27 cellular contexts compared by ENCODE assay signal in the genomic region with DNA sequence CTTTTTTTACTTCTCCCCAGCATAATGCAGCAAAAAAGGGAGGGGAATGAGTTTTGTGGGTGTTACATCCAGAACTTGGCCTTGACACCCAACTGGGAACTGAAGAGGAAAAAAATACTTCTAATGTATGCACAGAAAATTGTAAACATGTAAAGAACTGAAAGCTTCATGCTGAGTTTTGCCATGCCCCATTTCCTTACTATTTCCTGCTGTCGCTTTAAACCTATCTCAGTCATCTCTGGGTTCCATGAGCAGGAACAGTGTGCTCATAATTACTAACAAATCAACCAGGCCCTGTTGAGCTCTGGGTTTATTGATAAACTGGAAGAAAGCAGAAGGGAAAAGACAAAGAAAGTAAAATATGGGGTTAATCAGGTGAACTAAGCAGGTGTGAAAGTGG. TPM values are rescaled to one million over a fixed set of nuclear protein-coding genes. Genes with fewer than 3 reads are reported as not detected.
A peak's percentile ranks its signal among the peaks of the same experiment; 100 is the strongest.
DNase-seq lines count a peak whose midpoint lies in the region; ATAC-seq, FAIRE-seq and TF ChIP-seq lines count a peak whose summit lies in the region.
"Had no signal": no experiment of that assay in that cellular context is flagged by ENCODE, and none has a peak within 500 bp of the region (broad histone marks: within the 10 kb centered on the region; RNA-seq: fewer than 3 reads in every experiment).

No MANE protein-coding gene starts in this region.

- TF ChIP-seq EP300 in SK-N-SH (IDR thresholded peaks at IDR 0.05; ENCODE audit: borderline replicate concordance in 1 of 2, low read depth in 1 of 2, low read length in 1 of 2) (no peak), H1 (IDR thresholded peaks at IDR 0.05; ENCODE audit: borderline replicate concordance in 1 of 2, low read depth in 2 of 2, low read length in 2 of 2) (no peak)

- TF ChIP-seq RAD21 in SK-N-SH (IDR thresholded peaks at IDR 0.05; ENCODE audit: low read length), result no peak
- no peak for TF ChIP-seq RAD21 in H1 (IDR thresholded peaks at IDR 0.05 in 1 of 2, conservative IDR thresholded peaks at IDR 0.05 in 1 of 2; ENCODE audit: low read depth in 2 of 2, low read length in 2 of 2)

- no peaks in the 10 kb centered on the region for H3K9me2 ChIP-seq in SK-N-SH

- H4K8ac ChIP-seq in H1 (ENCODE audit: extremely low read depth, insufficient read depth, low read length), result no peak overlapping the region

- H3K18ac ChIP-seq in H1 (ENCODE audit: extremely low read depth, low read length), result no peak overlapping the region

- H4K20me1 ChIP-seq in SK-N-SH (ENCODE audit: insufficient read depth), result no peaks in the 10 kb centered on the region
- peaks cover 4 to 7% of the 10 kb centered on the region in 2 experiments for H4K20me1 ChIP-seq in H1 (replicated peaks in 1 of 2; ENCODE audit: control insufficient read depth in 1 of 2, insufficient read depth in 2 of 2, low read length in 2 of 2)
- H4K20me1 ChIP-seq: BLaER1 treated with 17β-estradiol and CSF1 and Interleukin-3, amounts not matched to agents 10 nM and 100 nM had no signal

- no peak overlapping the region for H3K14ac ChIP-seq in H1 (ENCODE audit: insufficient read length)

- H2AFZ ChIP-seq in SK-N-SH (ENCODE audit: low read depth), result no peak overlapping the region
- H2AFZ ChIP-seq in H1 (ENCODE audit: low read length), result no peak overlapping the region

- no peak overlapping the region for H3K56ac ChIP-seq in H1 (replicated peaks; ENCODE audit: insufficient read length, low read depth, low read length)

- no peak for TF ChIP-seq CTCF in SK-N-SH (IDR thresholded peaks at IDR 0.05)
- TF ChIP-seq CTCF in H1 (IDR thresholded peaks at IDR 0.05; ENCODE audit: control extremely low read depth in 1 of 3, insufficient read depth in 1 of 3, low read depth in 1 of 3, low read length in 3 of 3), result no peak
- no peak for TF ChIP-seq CTCF in osteocyte (IDR thresholded peaks at IDR 0.05)

- H3K4me3 ChIP-seq in SK-N-SH (ENCODE audit: low read depth in 2 of 2, low read length in 1 of 2) (no peak overlapping the region), H1 (ENCODE audit: extremely low read depth in 1 of 4, insufficient read depth in 2 of 4, low read depth in 3 of 4, low read length in 4 of 4) (no peak overlapping the region)
- H3K4me3 ChIP-seq: BLaER1 treated with 17β-estradiol and CSF1 and Interleukin-3, amounts not matched to agents 10 nM and 100 nM; GM12878 had no signal

- FAIRE-seq in H1 (lab: Jason Lieb, UNC), result no peak
- FAIRE-seq: A204.1, D721Med, GM12878, GM19239 had no signal

- no peak overlapping the region for H3K4me3 Mint-ChIP-seq in osteocyte (ENCODE audit: unreplicated experiment)
- H3K4me3 Mint-ChIP-seq: CD4-positive, alpha-beta T cell; CD8-positive, alpha-beta memory T cell; H9 had no signal

- CTCF ChIA-PET in SK-N-SH (lab: Yijun Ruan, JAX), result interaction anchor here (0.6 to 2.3 kb wide), 2 partner anchors 17 to 518 kb away, joined by 3 to 5 read pairs; no protein-coding TSS in a partner anchor
- CTCF ChIA-PET in H1 (lab: Charles Lee; ENCODE audit: partially characterized antibody), result interaction anchor here (1.3 to 1.9 kb wide), 2 partner anchors 9 to 10 kb away, joined by 3 to 5 read pairs; no protein-coding TSS in a partner anchor

- H3K4me1 ChIP-seq in SK-N-SH (ENCODE audit: control insufficient read depth in 1 of 2, insufficient read depth in 2 of 2, low read depth in 1 of 2, low read length in 1 of 2) (peaks cover 0 to 61% of the 10 kb centered on the region in 2 experiments; a peak in 2 of 4 replicates), H1 (replicated peaks in 1 of 4; ENCODE audit: control insufficient read depth in 3 of 4, insufficient read depth in 4 of 4, low read length in 3 of 4) (peaks cover 1 to 7% (median 4%) of the 10 kb centered on the region in 4 experiments; a peak in 4 of 7 replicates)

- no peaks in the 10 kb centered on the region for H3K27me3 Mint-ChIP-seq in osteocyte (ENCODE audit: unreplicated experiment)

- no peak overlapping the region for H2BK15ac ChIP-seq in H1 (ENCODE audit: low read length)

- H3K9me3 ChIP-seq in SK-N-SH, result no peaks in the 10 kb centered on the region
- no peaks in the 10 kb centered on the region for H3K9me3 ChIP-seq in H1 (ENCODE audit: insufficient read depth in 2 of 2, low read depth in 1 of 2, low read length in 1 of 2)
- H3K9me3 ChIP-seq: BE2C; BLaER1 treated with 17β-estradiol and CSF1 and Interleukin-3, amounts not matched to agents 10 nM and 100 nM had no signal

- no peak overlapping the region for H2AK5ac ChIP-seq in H1 (ENCODE audit: low read depth, low read length)

- H3K9me3 Mint-ChIP-seq in osteocyte (ENCODE audit: unreplicated experiment), result no peaks in the 10 kb centered on the region

- DNase-seq in SK-N-SH, result no peak
- peak; percentile 80 for DNase-seq in NCI-H69 (lab: John Stamatoyannopoulos, UW)
- no peak for DNase-seq in H1 (ENCODE audit: low read depth in 1 of 2, low spot score in 2 of 2)
- DNase-seq in activated gamma-delta T cell (lab: John Stamatoyannopoulos, UW), result no peak
- no peak for DNase-seq in cortex of kidney (lab: John Stamatoyannopoulos, UW)
- no peak for DNase-seq in osteocyte (ENCODE audit: extremely low spot score, unreplicated experiment)
- DNase-seq: ACHN; AML-193; BE2C; CD4-positive, alpha-beta T cell; CD8-positive, alpha-beta memory T cell; DMS 273 treated with DMSO at 0.1 percent for 48 hours; DMS79; EL; GDM1; H9 had no signal

- H3K4ac ChIP-seq in H1 (replicated peaks; ENCODE audit: insufficient read length, low read depth, low read length), result no peak overlapping the region

- H4K91ac ChIP-seq in H1 (replicated peaks; ENCODE audit: insufficient read length, low read length), result no peak overlapping the region

- no peak overlapping the region for H4K5ac ChIP-seq in H1 (ENCODE audit: insufficient read length, low read depth, low read length)

- H3K79me2 ChIP-seq in SK-N-SH (ENCODE audit: insufficient read depth) (no peaks in the 10 kb centered on the region), H1 (ENCODE audit: control insufficient read depth in 1 of 2, insufficient read depth in 2 of 2, low read length in 2 of 2) (no peaks in the 10 kb centered on the region)

- no peak for ATAC-seq in SK-N-SH treated with all-trans-retinoic acid at 6 μM for 48 hours
- ATAC-seq in GM21723 (IDR thresholded peaks at IDR 0.05; ENCODE audit: unreplicated experiment), result no peak
- ATAC-seq: GM12878, HCT116 had no signal

- no peaks in the 10 kb centered on the region for H3K79me1 ChIP-seq in H1 (ENCODE audit: low read depth, low read length)

- H2BK12ac ChIP-seq in H1 (ENCODE audit: low read depth, low read length), result no peak overlapping the region

- H3K36me3 Mint-ChIP-seq in osteocyte (ENCODE audit: unreplicated experiment), result peaks cover 41% of the 10 kb centered on the region
- H3K36me3 Mint-ChIP-seq: CD8-positive, alpha-beta memory T cell had no signal

- H3K4me1 Mint-ChIP-seq in osteocyte (ENCODE audit: unreplicated experiment), result peaks cover 24% of the 10 kb centered on the region
- H3K4me1 Mint-ChIP-seq: CD8-positive, alpha-beta memory T cell had no signal

- H3K9ac ChIP-seq in SK-N-SH (no peak overlapping the region), H1 (replicated peaks in 1 of 4; ENCODE audit: extremely low read depth in 1 of 4, low read depth in 3 of 4, low read length in 3 of 4) (no peak overlapping the region)
- H3K9ac ChIP-seq: BLaER1 treated with 17β-estradiol and CSF1 and Interleukin-3, amounts not matched to agents 10 nM and 100 nM had no signal

- H2BK120ac ChIP-seq in H1 (replicated peaks; ENCODE audit: low read depth, low read length), result no peak overlapping the region

- H3K23me2 ChIP-seq in H1 (ENCODE audit: low read depth, low read length), result no peaks in the 10 kb centered on the region

- H2BK20ac ChIP-seq in H1 (ENCODE audit: low read length), result no peak overlapping the region

- H3F3A ChIP-seq in SK-N-SH (replicated peaks; ENCODE audit: insufficient read depth), result no peaks in the 10 kb centered on the region

- 46% methylated on average over 1 of the region's 1 CpG for WGBS in SK-N-SH (ENCODE audit: low lambda C conversion rate)
- WGBS in H1 (ENCODE audit: extremely low coverage in 1 of 2, insufficient coverage in 1 of 2, insufficient read length in 1 of 2, insufficient replicate concordance in 2 of 2, low coverage in 1 of 2, low lambda C conversion rate in 2 of 2, missing lambda C conversion rate in 1 of 2), 2 experiments, result 72% methylated on average over 1 of the region's 1 CpG; no CpG with 5 or more reads in 1 of the 2 experiments

- H3K4me2 ChIP-seq in SK-N-SH, result no peak overlapping the region
- H3K4me2 ChIP-seq in H1 (ENCODE audit: insufficient read depth in 1 of 2, low read depth in 2 of 2, low read length in 2 of 2), result no peak overlapping the region
- H3K4me2 ChIP-seq: BLaER1 treated with 17β-estradiol and CSF1 and Interleukin-3, amounts not matched to agents 10 nM and 100 nM had no signal

- H3K27ac ChIP-seq in SK-N-SH (ENCODE audit: low read depth in 2 of 2, low read length in 1 of 2) (peak overlapping the region in 1 of 2 experiments; percentile 69; a peak in 2 of 4 replicates), H1 (ENCODE audit: low read depth, low read length) (no peak overlapping the region)
- H3K27ac ChIP-seq: 22Rv1; BLaER1 treated with 17β-estradiol and CSF1 and Interleukin-3, amounts not matched to agents 10 nM and 100 nM had no signal

- no peak overlapping the region for H2BK5ac ChIP-seq in H1 (ENCODE audit: low read depth, low read length)

- H3K23ac ChIP-seq in H1 (ENCODE audit: insufficient read length), result no peak overlapping the region

- H3K27ac Mint-ChIP-seq in osteocyte (ENCODE audit: unreplicated experiment), result no peak overlapping the region
- H3K27ac Mint-ChIP-seq: CD4-positive, alpha-beta T cell; CD8-positive, alpha-beta memory T cell; H9 had no signal

- no peaks in the 10 kb centered on the region; the same call in 1 of the 2 replicates for H3K27me3 ChIP-seq in SK-N-SH (ENCODE audit: insufficient read depth)
- H3K27me3 ChIP-seq in H1 (replicated peaks in 1 of 4; ENCODE audit: control insufficient read depth in 3 of 4, extremely low read depth in 1 of 4, insufficient read depth in 3 of 4, low read length in 3 of 4), result peaks cover 64 to 96% (median 79%) of the 10 kb centered on the region in 4 experiments
- H3K27me3 ChIP-seq: BE2C had no signal

- H3K36me3 ChIP-seq in SK-N-SH (replicated peaks in 1 of 2; ENCODE audit: control insufficient read depth in 1 of 2, insufficient read depth in 2 of 2, low read length in 1 of 2), result peaks cover 0 to 63% of the 10 kb centered on the region in 2 experiments
- no peaks in the 10 kb centered on the region for H3K36me3 ChIP-seq in H1 (ENCODE audit: control insufficient read depth in 2 of 4, insufficient read depth in 4 of 4, low read length in 3 of 4)
- H3K36me3 ChIP-seq: BLaER1 treated with 17β-estradiol and CSF1 and Interleukin-3, amounts not matched to agents 10 nM and 100 nM had no signal

- POLR2A ChIA-PET in SK-N-SH (lab: Yijun Ruan, JAX) (interaction anchor here (8.5 kb wide), 1 partner anchor 12 kb away, joined by 57 read pairs; the partner anchor contains the start of gene TFAP2B), H1 (lab: Charles Lee; ENCODE audit: partially characterized antibody) (interaction anchor here (1.1 kb wide), 1 partner anchor 13 kb away, joined by 3 read pairs; no protein-coding TSS in a partner anchor)

- no peak for TF ChIP-seq POLR2A in H1 (IDR thresholded peaks at IDR 0.05; ENCODE audit: control extremely low read depth in 1 of 2, low read depth in 2 of 2, low read length in 2 of 2)

RNA-seq across cellular contexts. Expression of gene TFAP2B, which starts 14.2 kb away (rescaled TPM):
- 1.1 and 2.9 TPM in 2 replicates for polyA plus RNA-seq in SK-N-SH (2012; rRNA removed)
- 2.4 and 4.5 TPM in 2 replicates for polyA plus RNA-seq in SK-N-SH (2012; cell fraction: cytosol; rRNA removed)
- polyA plus RNA-seq in SK-N-SH (2012; cell fraction: nucleus; rRNA removed), result 3.5 and 6.8 TPM in 2 replicates
- not detected in 2 replicates for total RNA-seq in H1 (2021; fragmentation: NEBNext Ultra II Directional; extraction: Animal tissue kit (Norgen Biotek cat#: 25700))
- 0.05 TPM in 1 of 2 replicates, not detected in the other for polyA plus RNA-seq in H1 (2011; rRNA removed)
- 0.01 TPM for polyA plus RNA-seq in H1 (2011; cell fraction: cytosol; rRNA removed)
- polyA plus RNA-seq in H1 (2011; cell fraction: nucleus; rRNA removed), result 0.01 TPM
- 0.05 to 0.17 TPM (median 0.16 TPM) in 3 of 4 replicates, not detected in the other for polyA plus RNA-seq in H1 (2012, experiment 1 of 2)
- 0.03 TPM for polyA plus RNA-seq in H1 (2012, experiment 2 of 2)
- polyA plus RNA-seq in H1 (2013, experiment 1 of 2), result not detected
- not detected for polyA plus RNA-seq in H1 (2013, experiment 2 of 2)
- 0.09 TPM in 1 of 2 replicates, not detected in the other for polyA minus RNA-seq in H1 (2011; rRNA and poly(A)+ RNA removed)
- polyA minus RNA-seq in H1 (2011; cell fraction: cytosol; rRNA and poly(A)+ RNA removed), result not detected
- not detected for polyA minus RNA-seq in H1 (2011; cell fraction: nucleus; rRNA and poly(A)+ RNA removed)
- total RNA-seq in osteocyte, result 26.4 and 27.5 TPM in 2 replicates
- total RNA-seq: CD4-positive, alpha-beta T cell; CD8-positive, alpha-beta memory T cell; H4; H9 had no signal
- polyA plus RNA-seq: CD14-positive monocyte; CD8-positive, alpha-beta memory T cell had no signal

Comparison
In these comparisons a context has a peak if more than half of its experiments do, and no peak if none do; other contexts are left out.
1. RNA of gene TFAP2B, which starts 14.2 kb away (total RNA-seq): 26.4 to 27.5 TPM in osteocyte; not detected in H1; every median in the first group is over 10 times any median in the second.